23 cellular contexts compared by ENCODE assay signal in the genomic region with DNA sequence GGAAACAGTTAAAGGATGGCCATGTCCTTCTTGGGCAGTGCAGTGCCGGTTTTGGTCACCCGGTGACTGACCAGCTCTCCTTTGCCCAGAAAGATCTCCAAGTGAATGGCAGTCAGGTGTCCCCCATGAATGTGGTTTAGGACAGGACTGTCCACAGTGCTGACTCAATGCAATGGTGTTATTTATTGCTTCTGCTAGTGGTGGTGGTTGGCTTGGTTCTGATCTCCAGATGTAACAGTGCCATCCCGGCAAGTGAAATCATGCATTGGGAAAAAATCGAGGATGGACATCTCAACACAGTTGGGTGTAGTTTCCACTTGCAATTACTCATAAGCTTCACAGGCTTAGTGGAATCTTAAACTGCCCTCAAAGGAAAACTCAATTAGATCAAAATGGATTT.
DNase-seq lines count a peak whose midpoint lies in the region; ATAC-seq and TF ChIP-seq lines count a peak whose summit lies in the region.
"Had no signal": no experiment of that assay in that cellular context is flagged by ENCODE, and none has a peak within 500 bp of the region (broad histone marks: within the 10 kb centered on the region; RNA-seq: fewer than 3 reads in every experiment).

No MANE protein-coding gene starts in this region.

- no peak overlapping the region for H3K14ac ChIP-seq in neuronal stem cell (ENCODE audit: low read length)

- peaks cover 5% of the 10 kb centered on the region for H3K79me1 ChIP-seq in neuronal stem cell (ENCODE audit: low read depth, low read length)

- H3K4me3 Mint-ChIP-seq in endothelial cell (ENCODE audit: unreplicated experiment) (peak overlapping the region; percentile 38), Calu3 (ENCODE audit: low read depth, unreplicated experiment) (no peak overlapping the region)
- H3K4me3 Mint-ChIP-seq: activated naive CD8-positive, alpha-beta T cell; memory B cell had no signal

- H2BK12ac ChIP-seq in neuronal stem cell (ENCODE audit: low read length) = no peak overlapping the region

- no peak overlapping the region for H3K27ac ChIP-seq in neuronal stem cell (replicated peaks; ENCODE audit: low read length)
- H3K27ac ChIP-seq in vagina = no peak overlapping the region
- H3K27ac ChIP-seq: C4-2B, epithelial cell of prostate, Peyer's patch, prostate gland had no signal

- H3K4ac ChIP-seq in neuronal stem cell (ENCODE audit: low read length) = no peak overlapping the region

- DNase-seq in EH (ENCODE audit: low read depth) (peak; percentile 62), endothelial cell (ENCODE audit: low spot score) (no peak), neuronal stem cell (ENCODE audit: low spot score) (no peak), vagina (ENCODE audit: extremely low spot score in 2 of 2) (no peak), Calu3 (no peak)
- DNase-seq: activated CD4-positive, alpha-beta T cell treated with anti-CD3 and anti-CD28 coated beads, Interleukin-2, amount 50 U/mL, for 1 hour; activated CD4-positive, CD25-positive, alpha-beta regulatory T cell; activated effector memory CD4-positive, alpha-beta T cell treated with anti-CD3 and anti-CD28 coated beads, Interleukin-2, amount 50 U/mL, for 16 hours; activated T-cell treated with anti-CD3 and anti-CD28 coated beads, Interleukin-2, amount 50 U/mL, for 1 hour; effector CD4-positive, alpha-beta T cell; NCI-H748 treated with DMSO at 0.1 percent for 48 hours; Peyer's patch; stimulated activated CD4-positive, alpha-beta T cell treated with anti-CD3 and anti-CD28 coated beads, Interleukin-4, amount 100 ng/mL, for 1 hour; thyroid gland had no signal

- CTCF ChIA-PET in Calu3 (lab: Charles Lee) = interaction anchor here (0.6 kb wide), 1 partner anchor 331 kb away, joined by 10 read pairs; a partner anchor contains a TSS

- H3K27me3 ChIP-seq in neuronal stem cell (ENCODE audit: control insufficient read depth in 3 of 3, insufficient read depth in 3 of 3, low read depth in 1 of 3, low read length in 3 of 3) = no peaks in the 10 kb centered on the region
- no peaks in the 10 kb centered on the region for H3K27me3 ChIP-seq in vagina
- H3K27me3 ChIP-seq: breast epithelium, Peyer's patch, thyroid gland had no signal

- no peak for TF ChIP-seq RAD21 in Ishikawa (IDR thresholded peaks at IDR 0.05; ENCODE audit: low read depth)

- no peak overlapping the region for H2AFZ ChIP-seq in neuronal stem cell (ENCODE audit: low read length)

- no peak overlapping the region for H2BK5ac ChIP-seq in neuronal stem cell (ENCODE audit: low read length)

- H4K8ac ChIP-seq in neuronal stem cell (ENCODE audit: low read depth, low read length) = no peak overlapping the region

- H3K23ac ChIP-seq in neuronal stem cell (ENCODE audit: low read depth, low read length, poor library complexity) = no peak overlapping the region

- H3K9me3 ChIP-seq in neuronal stem cell (replicated peaks in 1 of 2; ENCODE audit: control insufficient read depth in 2 of 2, insufficient read depth in 1 of 2, low read depth in 1 of 2, low read length in 2 of 2) (no peaks in the 10 kb centered on the region), vagina (no peaks in the 10 kb centered on the region)
- H3K9me3 ChIP-seq: breast epithelium, Peyer's patch, prostate gland, thyroid gland had no signal

- intact Hi-C loops in vagina (cut with DNase I) (no loop called here), Calu3 (cut with micrococcal nuclease; ENCODE audit: unreplicated experiment) (no loop called here)

- H3K4me3 ChIP-seq in neuronal stem cell (ENCODE audit: low read length in 2 of 2) (no peak overlapping the region), vagina (no peak overlapping the region)
- H3K4me3 ChIP-seq: breast epithelium, Peyer's patch, prostate gland, thyroid gland had no signal

- no peak for ATAC-seq in GM21737 (IDR thresholded peaks at IDR 0.05; ENCODE audit: unreplicated experiment)
- ATAC-seq: sciatic nerve had no signal

- H2BK120ac ChIP-seq in neuronal stem cell (ENCODE audit: low read depth, low read length) = no peak overlapping the region

- no peaks in the 10 kb centered on the region for H3K36me3 ChIP-seq in neuronal stem cell (replicated peaks in 1 of 2; ENCODE audit: control insufficient read depth in 2 of 2, insufficient read depth in 2 of 2, low read length in 2 of 2)
- no peaks in the 10 kb centered on the region for H3K36me3 ChIP-seq in vagina
- H3K36me3 ChIP-seq: breast epithelium, Peyer's patch, prostate gland, thyroid gland had no signal

- H3K27ac Mint-ChIP-seq in endothelial cell (ENCODE audit: unreplicated experiment) = no peak overlapping the region
- no peak overlapping the region for H3K27ac Mint-ChIP-seq in Calu3 (ENCODE audit: unreplicated experiment)
- H3K27ac Mint-ChIP-seq: activated naive CD8-positive, alpha-beta T cell; memory B cell had no signal

- H3K9ac ChIP-seq in neuronal stem cell (ENCODE audit: low read depth, low read length, poor library complexity) = no peak overlapping the region

- H2BK15ac ChIP-seq in neuronal stem cell (ENCODE audit: low read length) = no peak overlapping the region

- BruUV-seq in Calu3 (replicated peaks; lab: Mats Ljungman, UMichigan) = no TSS peak

- H3K27me3 Mint-ChIP-seq in endothelial cell (ENCODE audit: unreplicated experiment) (peaks cover 8% of the 10 kb centered on the region), Calu3 (ENCODE audit: unreplicated experiment) (peaks cover 22% of the 10 kb centered on the region)

- no peaks in the 10 kb centered on the region for H3K9me3 Mint-ChIP-seq in endothelial cell (ENCODE audit: unreplicated experiment)
- no peaks in the 10 kb centered on the region for H3K9me3 Mint-ChIP-seq in Calu3 (ENCODE audit: low read depth, unreplicated experiment)
- H3K9me3 Mint-ChIP-seq: memory B cell had no signal

- peaks cover 30 to 36% of the 10 kb centered on the region in 2 donors for H3K4me1 ChIP-seq in neuronal stem cell (ENCODE audit: control insufficient read depth in 2 of 2, insufficient read depth in 1 of 2, low read depth in 1 of 2, low read length in 2 of 2)
- H3K4me1 ChIP-seq in vagina = peaks cover 75% of the 10 kb centered on the region
- H3K4me1 ChIP-seq: prostate gland had no signal

- H3K18ac ChIP-seq in neuronal stem cell (ENCODE audit: low read length) = peak overlapping the region; percentile 63

- H4K91ac ChIP-seq in neuronal stem cell (ENCODE audit: low read depth, low read length, poor library complexity) = no peak overlapping the region

- TF ChIP-seq CTCF in endothelial cell (IDR thresholded peaks at IDR 0.05; ENCODE audit: unreplicated experiment) (no peak), vagina (IDR thresholded peaks at IDR 0.05) (no peak), Calu3 (IDR thresholded peaks at IDR 0.05; ENCODE audit: unreplicated experiment) (no peak)

- H3K4me1 Mint-ChIP-seq in endothelial cell (ENCODE audit: unreplicated experiment) = peaks cover 86% of the 10 kb centered on the region
- H3K4me1 Mint-ChIP-seq in Calu3 (ENCODE audit: low read depth, unreplicated experiment) = no peaks in the 10 kb centered on the region
- H3K4me1 Mint-ChIP-seq: memory B cell had no signal

- no peak for TF ChIP-seq EP300 in Ishikawa (IDR thresholded peaks at IDR 0.05; ENCODE audit: borderline replicate concordance)

- no peak for TF ChIP-seq POLR2A in vagina (IDR thresholded peaks at IDR 0.05)

- H3K4me2 ChIP-seq in neuronal stem cell (ENCODE audit: insufficient read depth, low read length, poor library complexity, severe bottlenecking) = no peak overlapping the region

- peaks cover 15% of the 10 kb centered on the region for H3K36me3 Mint-ChIP-seq in endothelial cell (ENCODE audit: low read depth, unreplicated experiment)
- H3K36me3 Mint-ChIP-seq in Calu3 (ENCODE audit: insufficient read depth, unreplicated experiment) = no peaks in the 10 kb centered on the region
- H3K36me3 Mint-ChIP-seq: activated naive CD8-positive, alpha-beta T cell; memory B cell had no signal

- H2AK5ac ChIP-seq in neuronal stem cell (ENCODE audit: low read depth, low read length) = no peak overlapping the region

- no CpG with 5 or more reads among the region's 4 CpGs for WGBS in neuronal stem cell (ENCODE audit: extremely low coverage in 2 of 2, insufficient read length in 2 of 2, insufficient replicate concordance in 1 of 2), 2 donors

TF ChIP-seq in Ishikawa, 13 proteins besides CTCF, POLR2A, EP300 and RAD21:
- TF ChIP-seq, protein P1, sequence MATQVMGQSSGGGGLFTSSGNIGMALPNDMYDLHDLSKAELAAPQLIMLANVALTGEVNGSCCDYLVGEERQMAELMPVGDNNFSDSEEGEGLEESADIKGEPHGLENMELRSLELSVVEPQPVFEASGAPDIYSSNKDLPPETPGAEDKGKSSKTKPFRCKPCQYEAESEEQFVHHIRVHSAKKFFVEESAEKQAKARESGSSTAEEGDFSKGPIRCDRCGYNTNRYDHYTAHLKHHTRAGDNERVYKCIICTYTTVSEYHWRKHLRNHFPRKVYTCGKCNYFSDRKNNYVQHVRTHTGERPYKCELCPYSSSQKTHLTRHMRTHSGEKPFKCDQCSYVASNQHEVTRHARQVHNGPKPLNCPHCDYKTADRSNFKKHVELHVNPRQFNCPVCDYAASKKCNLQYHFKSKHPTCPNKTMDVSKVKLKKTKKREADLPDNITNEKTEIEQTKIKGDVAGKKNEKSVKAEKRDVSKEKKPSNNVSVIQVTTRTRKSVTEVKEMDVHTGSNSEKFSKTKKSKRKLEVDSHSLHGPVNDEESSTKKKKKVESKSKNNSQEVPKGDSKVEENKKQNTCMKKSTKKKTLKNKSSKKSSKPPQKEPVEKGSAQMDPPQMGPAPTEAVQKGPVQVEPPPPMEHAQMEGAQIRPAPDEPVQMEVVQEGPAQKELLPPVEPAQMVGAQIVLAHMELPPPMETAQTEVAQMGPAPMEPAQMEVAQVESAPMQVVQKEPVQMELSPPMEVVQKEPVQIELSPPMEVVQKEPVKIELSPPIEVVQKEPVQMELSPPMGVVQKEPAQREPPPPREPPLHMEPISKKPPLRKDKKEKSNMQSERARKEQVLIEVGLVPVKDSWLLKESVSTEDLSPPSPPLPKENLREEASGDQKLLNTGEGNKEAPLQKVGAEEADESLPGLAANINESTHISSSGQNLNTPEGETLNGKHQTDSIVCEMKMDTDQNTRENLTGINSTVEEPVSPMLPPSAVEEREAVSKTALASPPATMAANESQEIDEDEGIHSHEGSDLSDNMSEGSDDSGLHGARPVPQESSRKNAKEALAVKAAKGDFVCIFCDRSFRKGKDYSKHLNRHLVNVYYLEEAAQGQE (IDR thresholded peaks at IDR 0.05; ENCODE audit: low read depth) = peak; percentile 20; the same call in 1 of the 2 replicates
- TF ChIP-seq, protein P2, sequence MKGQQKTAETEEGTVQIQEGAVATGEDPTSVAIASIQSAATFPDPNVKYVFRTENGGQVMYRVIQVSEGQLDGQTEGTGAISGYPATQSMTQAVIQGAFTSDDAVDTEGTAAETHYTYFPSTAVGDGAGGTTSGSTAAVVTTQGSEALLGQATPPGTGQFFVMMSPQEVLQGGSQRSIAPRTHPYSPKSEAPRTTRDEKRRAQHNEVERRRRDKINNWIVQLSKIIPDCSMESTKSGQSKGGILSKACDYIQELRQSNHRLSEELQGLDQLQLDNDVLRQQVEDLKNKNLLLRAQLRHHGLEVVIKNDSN (IDR thresholded peaks at IDR 0.05) = no peak
